7 cellular contexts compared by ENCODE assay signal in the genomic region with DNA sequence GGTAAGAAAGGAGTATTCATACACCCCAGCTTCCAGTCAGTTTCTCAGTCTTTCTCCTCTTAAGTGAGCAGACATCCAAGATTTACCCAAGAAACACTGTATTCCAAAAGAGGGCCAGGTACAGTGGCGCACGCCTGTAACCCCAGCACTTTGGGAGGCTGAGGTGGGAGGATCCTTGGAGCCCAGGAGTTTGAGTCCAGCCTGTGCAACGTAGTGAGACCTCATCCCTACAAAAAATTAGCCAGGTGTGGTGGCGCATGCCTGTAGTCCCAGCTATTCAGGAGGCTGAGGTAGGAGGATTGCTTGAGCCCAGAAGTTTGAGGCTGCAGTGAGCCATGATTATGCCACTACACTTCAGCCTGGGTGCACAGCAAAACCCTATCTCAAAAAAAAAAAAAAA. TPM values are rescaled to one million over a fixed set of nuclear protein-coding genes. Genes with fewer than 3 reads are reported as not detected.
"Had no signal": no experiment of that assay in that cellular context is flagged by ENCODE, and none has a peak within 500 bp of the region (broad histone marks: within the 10 kb centered on the region; RNA-seq: fewer than 3 reads in every experiment).

No MANE protein-coding gene starts in this region.

RNA-seq across cellular contexts. Expression of a gene that starts 9.6 kb away (rescaled TPM):
- total RNA-seq: activated CD4-positive, alpha-beta memory T cell treated with anti-CD3 and anti-CD28 coated beads for 36 hours; activated CD8-positive, alpha-beta T cell treated with anti-CD3 and anti-CD28 coated beads, Interleukin-2, amount 10 ng/mL, durations not matched to agents 7 days and 5 days; activated naive CD8-positive, alpha-beta T cell treated with anti-CD3 and anti-CD28 coated beads for 36 hours; T-helper 1 cell treated with Interleukin-12 subunit alpha and Interleukin-12 subunit beta and Interleukin-4 antibody, amounts not matched to agents 30 ng/mL and 1 ng/mL, for 36 hours; T-helper 2 cell treated with Interferon-gamma antibody and Interleukin-4, amounts not matched to agents 100 ng/mL and 5 ng/mL, for 36 hours had no signal

RNA-seq across cellular contexts. Expression of a gene that starts 10.6 kb away (rescaled TPM):
- total RNA-seq: activated B cell treated with CpG ODN at 0.5 μM for 24 hours; activated CD4-positive, alpha-beta memory T cell treated with anti-CD3 and anti-CD28 coated beads for 36 hours; activated CD8-positive, alpha-beta T cell treated with anti-CD3 and anti-CD28 coated beads, Interleukin-2, amount 10 ng/mL, durations not matched to agents 7 days and 5 days; activated naive CD8-positive, alpha-beta T cell treated with anti-CD3 and anti-CD28 coated beads for 36 hours; activated T-cell treated with anti-CD3 and anti-CD28 coated beads, Interleukin-2, amount 50 U/mL, for 72 hours; T-helper 2 cell treated with Interferon-gamma antibody and Interleukin-4, amounts not matched to agents 100 ng/mL and 5 ng/mL, for 36 hours had no signal

RNA-seq across cellular contexts. Expression of a gene that starts 20.4 kb away (rescaled TPM):
- total RNA-seq: activated CD4-positive, alpha-beta memory T cell treated with anti-CD3 and anti-CD28 coated beads for 36 hours; activated CD8-positive, alpha-beta T cell treated with anti-CD3 and anti-CD28 coated beads, Interleukin-2, amount 10 ng/mL, durations not matched to agents 7 days and 5 days; activated naive CD8-positive, alpha-beta T cell treated with anti-CD3 and anti-CD28 coated beads for 36 hours; activated T-cell treated with anti-CD3 and anti-CD28 coated beads, Interleukin-2, amount 50 U/mL, for 72 hours; T-helper 1 cell treated with Interleukin-12 subunit alpha and Interleukin-12 subunit beta and Interleukin-4 antibody, amounts not matched to agents 30 ng/mL and 1 ng/mL, for 36 hours; T-helper 2 cell treated with Interferon-gamma antibody and Interleukin-4, amounts not matched to agents 100 ng/mL and 5 ng/mL, for 36 hours had no signal
